Comparison of ENCODE assay signal across 1 cellular context in the genomic region with DNA sequence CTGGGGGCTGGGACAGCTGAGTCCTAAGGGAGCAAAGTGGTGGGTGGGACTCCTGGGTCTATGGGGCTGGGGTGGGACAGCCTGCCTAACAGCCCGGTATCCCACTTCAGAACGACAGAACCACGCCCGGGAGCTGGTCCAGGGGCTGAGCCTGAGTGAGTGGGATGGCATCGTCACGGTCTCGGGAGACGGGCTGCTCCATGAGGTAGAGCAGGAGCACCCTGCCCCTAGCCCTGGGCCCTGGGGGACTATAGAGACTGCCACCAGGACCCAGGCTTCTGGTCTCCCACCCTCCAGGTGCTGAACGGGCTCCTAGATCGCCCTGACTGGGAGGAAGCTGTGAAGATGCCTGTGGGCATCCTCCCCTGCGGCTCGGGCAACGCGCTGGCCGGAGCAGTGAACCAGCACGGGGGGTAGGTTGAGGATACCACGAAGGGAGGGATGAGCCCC.
TF ChIP-seq lines count a peak whose summit lies in the region.

No MANE protein-coding gene starts in this region.

TF ChIP-seq in K562, 482 proteins besides CTCF, POLR2A, EP300 and RAD21:
- TF ChIP-seq, protein P1, sequence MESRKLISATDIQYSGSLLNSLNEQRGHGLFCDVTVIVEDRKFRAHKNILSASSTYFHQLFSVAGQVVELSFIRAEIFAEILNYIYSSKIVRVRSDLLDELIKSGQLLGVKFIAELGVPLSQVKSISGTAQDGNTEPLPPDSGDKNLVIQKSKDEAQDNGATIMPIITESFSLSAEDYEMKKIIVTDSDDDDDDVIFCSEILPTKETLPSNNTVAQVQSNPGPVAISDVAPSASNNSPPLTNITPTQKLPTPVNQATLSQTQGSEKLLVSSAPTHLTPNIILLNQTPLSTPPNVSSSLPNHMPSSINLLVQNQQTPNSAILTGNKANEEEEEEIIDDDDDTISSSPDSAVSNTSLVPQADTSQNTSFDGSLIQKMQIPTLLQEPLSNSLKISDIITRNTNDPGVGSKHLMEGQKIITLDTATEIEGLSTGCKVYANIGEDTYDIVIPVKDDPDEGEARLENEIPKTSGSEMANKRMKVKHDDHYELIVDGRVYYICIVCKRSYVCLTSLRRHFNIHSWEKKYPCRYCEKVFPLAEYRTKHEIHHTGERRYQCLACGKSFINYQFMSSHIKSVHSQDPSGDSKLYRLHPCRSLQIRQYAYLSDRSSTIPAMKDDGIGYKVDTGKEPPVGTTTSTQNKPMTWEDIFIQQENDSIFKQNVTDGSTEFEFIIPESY (CRISPR knock-in tag; IDR thresholded peaks at IDR 0.05), result no peak
- TF ChIP-seq RBFOX2 (IDR thresholded peaks at IDR 0.05; ENCODE audit: low read depth, low read length) (peak; percentile 33; the same call in 1 of the 2 replicates), EGR1 (conservative IDR thresholded peaks at IDR 0.05) (no peak), TBP (optimal IDR thresholded peaks at IDR 0.05; ENCODE audit: low read depth, low read length) (no peak), ZNF121 (CRISPR knock-in tag; conservative IDR thresholded peaks at IDR 0.05) (no peak), ZFP36 (IDR thresholded peaks at IDR 0.05; ENCODE audit: low read depth, low read length, partially characterized antibody) (no peak), POLR2G (IDR thresholded peaks at IDR 0.05; ENCODE audit: low read depth, low read length) (peak; percentile 25; the same call in 1 of the 2 replicates), L3MBTL2 (IDR thresholded peaks at IDR 0.05) (no peak), ZNF764 (CRISPR knock-in tag; IDR thresholded peaks at IDR 0.05; ENCODE audit: low read depth) (no peak), ZNF586 (CRISPR knock-in tag; conservative IDR thresholded peaks at IDR 0.05) (no peak), SRSF3 (IDR thresholded peaks at IDR 0.05; ENCODE audit: insufficient read depth, low read length) (no peak)
- TF ChIP-seq, protein P2, sequence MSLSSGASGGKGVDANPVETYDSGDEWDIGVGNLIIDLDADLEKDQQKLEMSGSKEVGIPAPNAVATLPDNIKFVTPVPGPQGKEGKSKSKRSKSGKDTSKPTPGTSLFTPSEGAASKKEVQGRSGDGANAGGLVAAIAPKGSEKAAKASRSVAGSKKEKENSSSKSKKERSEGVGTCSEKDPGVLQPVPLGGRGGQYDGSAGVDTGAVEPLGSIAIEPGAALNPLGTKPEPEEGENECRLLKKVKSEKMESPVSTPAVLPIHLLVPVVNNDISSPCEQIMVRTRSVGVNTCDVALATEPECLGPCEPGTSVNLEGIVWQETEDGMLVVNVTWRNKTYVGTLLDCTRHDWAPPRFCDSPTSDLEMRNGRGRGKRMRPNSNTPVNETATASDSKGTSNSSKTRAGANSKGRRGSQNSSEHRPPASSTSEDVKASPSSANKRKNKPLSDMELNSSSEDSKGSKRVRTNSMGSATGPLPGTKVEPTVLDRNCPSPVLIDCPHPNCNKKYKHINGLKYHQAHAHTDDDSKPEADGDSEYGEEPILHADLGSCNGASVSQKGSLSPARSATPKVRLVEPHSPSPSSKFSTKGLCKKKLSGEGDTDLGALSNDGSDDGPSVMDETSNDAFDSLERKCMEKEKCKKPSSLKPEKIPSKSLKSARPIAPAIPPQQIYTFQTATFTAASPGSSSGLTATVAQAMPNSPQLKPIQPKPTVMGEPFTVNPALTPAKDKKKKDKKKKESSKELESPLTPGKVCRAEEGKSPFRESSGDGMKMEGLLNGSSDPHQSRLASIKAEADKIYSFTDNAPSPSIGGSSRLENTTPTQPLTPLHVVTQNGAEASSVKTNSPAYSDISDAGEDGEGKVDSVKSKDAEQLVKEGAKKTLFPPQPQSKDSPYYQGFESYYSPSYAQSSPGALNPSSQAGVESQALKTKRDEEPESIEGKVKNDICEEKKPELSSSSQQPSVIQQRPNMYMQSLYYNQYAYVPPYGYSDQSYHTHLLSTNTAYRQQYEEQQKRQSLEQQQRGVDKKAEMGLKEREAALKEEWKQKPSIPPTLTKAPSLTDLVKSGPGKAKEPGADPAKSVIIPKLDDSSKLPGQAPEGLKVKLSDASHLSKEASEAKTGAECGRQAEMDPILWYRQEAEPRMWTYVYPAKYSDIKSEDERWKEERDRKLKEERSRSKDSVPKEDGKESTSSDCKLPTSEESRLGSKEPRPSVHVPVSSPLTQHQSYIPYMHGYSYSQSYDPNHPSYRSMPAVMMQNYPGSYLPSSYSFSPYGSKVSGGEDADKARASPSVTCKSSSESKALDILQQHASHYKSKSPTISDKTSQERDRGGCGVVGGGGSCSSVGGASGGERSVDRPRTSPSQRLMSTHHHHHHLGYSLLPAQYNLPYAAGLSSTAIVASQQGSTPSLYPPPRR (CRISPR knock-in tag; IDR thresholded peaks at IDR 0.05; ENCODE audit: borderline replicate concordance), result no peak
- TF ChIP-seq, protein P3, sequence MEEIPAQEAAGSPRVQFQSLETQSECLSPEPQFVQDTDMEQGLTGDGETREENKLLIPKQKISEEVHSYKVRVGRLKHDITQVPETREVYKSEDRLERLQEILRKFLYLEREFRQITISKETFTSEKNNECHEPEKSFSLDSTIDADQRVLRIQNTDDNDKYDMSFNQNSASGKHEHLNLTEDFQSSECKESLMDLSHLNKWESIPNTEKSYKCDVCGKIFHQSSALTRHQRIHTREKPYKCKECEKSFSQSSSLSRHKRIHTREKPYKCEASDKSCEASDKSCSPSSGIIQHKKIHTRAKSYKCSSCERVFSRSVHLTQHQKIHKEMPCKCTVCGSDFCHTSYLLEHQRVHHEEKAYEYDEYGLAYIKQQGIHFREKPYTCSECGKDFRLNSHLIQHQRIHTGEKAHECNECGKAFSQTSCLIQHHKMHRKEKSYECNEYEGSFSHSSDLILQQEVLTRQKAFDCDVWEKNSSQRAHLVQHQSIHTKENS (CRISPR knock-in tag; IDR thresholded peaks at IDR 0.05), result no peak
- TF ChIP-seq, protein P4, sequence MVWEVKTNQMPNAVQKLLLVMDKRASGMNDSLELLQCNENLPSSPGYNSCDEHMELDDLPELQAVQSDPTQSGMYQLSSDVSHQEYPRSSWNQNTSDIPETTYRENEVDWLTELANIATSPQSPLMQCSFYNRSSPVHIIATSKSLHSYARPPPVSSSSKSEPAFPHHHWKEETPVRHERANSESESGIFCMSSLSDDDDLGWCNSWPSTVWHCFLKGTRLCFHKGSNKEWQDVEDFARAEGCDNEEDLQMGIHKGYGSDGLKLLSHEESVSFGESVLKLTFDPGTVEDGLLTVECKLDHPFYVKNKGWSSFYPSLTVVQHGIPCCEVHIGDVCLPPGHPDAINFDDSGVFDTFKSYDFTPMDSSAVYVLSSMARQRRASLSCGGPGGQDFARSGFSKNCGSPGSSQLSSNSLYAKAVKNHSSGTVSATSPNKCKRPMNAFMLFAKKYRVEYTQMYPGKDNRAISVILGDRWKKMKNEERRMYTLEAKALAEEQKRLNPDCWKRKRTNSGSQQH (CRISPR knock-in tag; IDR thresholded peaks at IDR 0.05), result no peak
- TF ChIP-seq, protein P5, sequence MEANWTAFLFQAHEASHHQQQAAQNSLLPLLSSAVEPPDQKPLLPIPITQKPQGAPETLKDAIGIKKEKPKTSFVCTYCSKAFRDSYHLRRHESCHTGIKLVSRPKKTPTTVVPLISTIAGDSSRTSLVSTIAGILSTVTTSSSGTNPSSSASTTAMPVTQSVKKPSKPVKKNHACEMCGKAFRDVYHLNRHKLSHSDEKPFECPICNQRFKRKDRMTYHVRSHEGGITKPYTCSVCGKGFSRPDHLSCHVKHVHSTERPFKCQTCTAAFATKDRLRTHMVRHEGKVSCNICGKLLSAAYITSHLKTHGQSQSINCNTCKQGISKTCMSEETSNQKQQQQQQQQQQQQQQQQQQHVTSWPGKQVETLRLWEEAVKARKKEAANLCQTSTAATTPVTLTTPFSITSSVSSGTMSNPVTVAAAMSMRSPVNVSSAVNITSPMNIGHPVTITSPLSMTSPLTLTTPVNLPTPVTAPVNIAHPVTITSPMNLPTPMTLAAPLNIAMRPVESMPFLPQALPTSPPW (CRISPR knock-in tag; IDR thresholded peaks at IDR 0.05), result no peak
- TF ChIP-seq, protein P6, sequence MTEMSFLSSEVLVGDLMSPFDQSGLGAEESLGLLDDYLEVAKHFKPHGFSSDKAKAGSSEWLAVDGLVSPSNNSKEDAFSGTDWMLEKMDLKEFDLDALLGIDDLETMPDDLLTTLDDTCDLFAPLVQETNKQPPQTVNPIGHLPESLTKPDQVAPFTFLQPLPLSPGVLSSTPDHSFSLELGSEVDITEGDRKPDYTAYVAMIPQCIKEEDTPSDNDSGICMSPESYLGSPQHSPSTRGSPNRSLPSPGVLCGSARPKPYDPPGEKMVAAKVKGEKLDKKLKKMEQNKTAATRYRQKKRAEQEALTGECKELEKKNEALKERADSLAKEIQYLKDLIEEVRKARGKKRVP (CRISPR knock-in tag; IDR thresholded peaks at IDR 0.05), result no peak
- TF ChIP-seq, protein P7, sequence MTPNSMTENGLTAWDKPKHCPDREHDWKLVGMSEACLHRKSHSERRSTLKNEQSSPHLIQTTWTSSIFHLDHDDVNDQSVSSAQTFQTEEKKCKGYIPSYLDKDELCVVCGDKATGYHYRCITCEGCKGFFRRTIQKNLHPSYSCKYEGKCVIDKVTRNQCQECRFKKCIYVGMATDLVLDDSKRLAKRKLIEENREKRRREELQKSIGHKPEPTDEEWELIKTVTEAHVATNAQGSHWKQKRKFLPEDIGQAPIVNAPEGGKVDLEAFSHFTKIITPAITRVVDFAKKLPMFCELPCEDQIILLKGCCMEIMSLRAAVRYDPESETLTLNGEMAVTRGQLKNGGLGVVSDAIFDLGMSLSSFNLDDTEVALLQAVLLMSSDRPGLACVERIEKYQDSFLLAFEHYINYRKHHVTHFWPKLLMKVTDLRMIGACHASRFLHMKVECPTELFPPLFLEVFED (CRISPR knock-in tag; conservative IDR thresholded peaks at IDR 0.05), result no peak
TF ChIP-seq in K562: peak in this region for 2.
